In genomic region chr6:4518506-4518905, GRCh38 we compare ENCODE assay signal across 19 cellular contexts.
DNase-seq lines count a peak whose midpoint lies in the region; ATAC-seq and TF ChIP-seq lines count a peak whose summit lies in the region.
"Had no signal": no experiment of that assay in that cellular context is flagged by ENCODE, and none has a peak within 500 bp of the region (broad histone marks: within the 10 kb centered on the region; RNA-seq: fewer than 3 reads in every experiment).

No MANE protein-coding gene starts in this region.

- no peaks in the 10 kb centered on the region for H3F3A ChIP-seq in GM23248 (ENCODE audit: insufficient read depth)
- no peaks in the 10 kb centered on the region for H3F3A ChIP-seq in GM23338 (replicated peaks; ENCODE audit: low read depth)

- H3K23me2 ChIP-seq in H9 (ENCODE audit: insufficient read length, low read depth, low read length, poor library complexity, severe bottlenecking) = no peaks in the 10 kb centered on the region

- peaks cover 14 to 16% of the 10 kb centered on the region in 2 experiments for H3K4me1 Mint-ChIP-seq in H9
- peaks cover 5% of the 10 kb centered on the region; the same call in 2 of the 3 replicates for H3K4me1 Mint-ChIP-seq in GM23338
- H3K4me1 Mint-ChIP-seq: activated CD4-positive, alpha-beta T cell treated with anti-CD3 and anti-CD28 coated beads, Interleukin-2, amount 10 ng/mL, durations not matched to agents 24 days and 14 days had no signal

- H3K27me3 ChIP-seq in GM23248 (replicated peaks; ENCODE audit: insufficient read depth) (no peaks in the 10 kb centered on the region), H9 (ENCODE audit: insufficient read depth, low read length) (no peaks in the 10 kb centered on the region), GM23338 (ENCODE audit: insufficient read depth) (no peaks in the 10 kb centered on the region)
- H3K27me3 ChIP-seq: dorsolateral prefrontal cortex, gastroesophageal sphincter, tibial nerve had no signal

- H3K4me2 ChIP-seq in GM23248 (ENCODE audit: unreplicated experiment) (no peak overlapping the region), H9 (ENCODE audit: insufficient read depth, insufficient read length, low read length) (no peak overlapping the region), GM23338 (no peak overlapping the region)

- H3T11ph ChIP-seq in H9 (ENCODE audit: low read length) = no peak overlapping the region

- H3K4me3 Mint-ChIP-seq in H9 (no peak overlapping the region), GM23338 (no peak overlapping the region)
- H3K4me3 Mint-ChIP-seq: activated CD4-positive, alpha-beta T cell treated with anti-CD3 and anti-CD28 coated beads, Interleukin-2, amount 10 ng/mL, durations not matched to agents 24 days and 14 days had no signal

- TF ChIP-seq CTCF in AG09309 (IDR thresholded peaks at IDR 0.05; ENCODE audit: control insufficient read depth, insufficient read depth, low read depth, low read length, missing control alignments) (no peak), H9 (conservative IDR thresholded peaks at IDR 0.05) (no peak), GM23338 (conservative IDR thresholded peaks at IDR 0.05; ENCODE audit: low read depth in 2 of 2) (no peak)

- no peak overlapping the region for H4K8ac ChIP-seq in H9 (replicated peaks; ENCODE audit: insufficient read length, low read depth, low read length)

- H3K9me2 ChIP-seq in GM23248 (ENCODE audit: insufficient read depth) = no peaks in the 10 kb centered on the region
- H3K9me2 ChIP-seq in GM23338 (ENCODE audit: insufficient read depth) = no peaks in the 10 kb centered on the region

- H3K27me3 Mint-ChIP-seq in H9 (ENCODE audit: low read depth) (no peaks in the 10 kb centered on the region), GM23338 (ENCODE audit: insufficient read depth, low read depth, poor library complexity) (peaks cover 4% of the 10 kb centered on the region)

- no peak overlapping the region for H3K4me3 ChIP-seq in AG09309 (ENCODE audit: control insufficient read depth, low read depth, low read length)
- no peak overlapping the region for H3K4me3 ChIP-seq in GM23248
- no peak overlapping the region for H3K4me3 ChIP-seq in GM23338
- H3K4me3 ChIP-seq: dorsolateral prefrontal cortex, gastroesophageal sphincter, prostate gland, tibial nerve had no signal

- H4K91ac ChIP-seq in H9 (ENCODE audit: insufficient read length, low read depth, low read length) = no peak overlapping the region

- H2AFZ ChIP-seq in GM23248 (no peak overlapping the region), H9 (ENCODE audit: low read length) (no peak overlapping the region), GM23338 (no peak overlapping the region)

- no peak for ATAC-seq in GM23338
- ATAC-seq: gastroesophageal sphincter had no signal

- DNase-seq in AG09309 (ENCODE audit: low read depth) (peak; percentile 25), GM23248 (peak; percentile 79), amniotic stem cell (lab: John Stamatoyannopoulos, UW) (peak; percentile 21), hepatic stellate cell (ENCODE audit: low spot score) (peak; percentile 44), H9 (no peak), mucosa of gallbladder (ENCODE audit: low spot score) (no peak), GM23338 (ENCODE audit: low spot score) (no peak), H4 (ENCODE audit: low spot score) (no peak)
- DNase-seq: anterior cingulate cortex, DMS153, dorsolateral prefrontal cortex, GOT3, islet precursor cell, NCI-H2029, NCI-H69 had no signal

- no peak overlapping the region for H3K4ac ChIP-seq in H9 (ENCODE audit: low read depth, low read length)

- in situ Hi-C loops in GM23248 (cut with MboI) = no loop called here

- WGBS in GM23248 (ENCODE audit: low coverage in 1 of 2, low lambda C conversion rate in 2 of 2, missing lambda C conversion rate in 2 of 2), 2 experiments = 39 to 47% methylated on average over 2 of the region's 2 CpGs
- no CpG with 5 or more reads among the region's 2 CpGs for WGBS in H9 (ENCODE audit: extremely low coverage, insufficient read length, low lambda C conversion rate)

- H3K9me3 Mint-ChIP-seq in H9 = no peaks in the 10 kb centered on the region
- H3K9me3 Mint-ChIP-seq in GM23338 = no peaks in the 10 kb centered on the region
- H3K9me3 Mint-ChIP-seq: activated CD4-positive, alpha-beta T cell treated with anti-CD3 and anti-CD28 coated beads, Interleukin-2, amount 10 ng/mL, durations not matched to agents 24 days and 14 days had no signal

- no peaks in the 10 kb centered on the region for H3K9me3 ChIP-seq in GM23248 (ENCODE audit: low read depth)
- H3K9me3 ChIP-seq in H9 (ENCODE audit: control insufficient read depth, low read depth, low read length) = no peaks in the 10 kb centered on the region
- H3K9me3 ChIP-seq: gastroesophageal sphincter, prostate gland, tibial nerve had no signal

- no peaks in the 10 kb centered on the region for H3K79me1 ChIP-seq in H9 (ENCODE audit: insufficient read depth, low read depth, low read length, poor library complexity, severe bottlenecking)

- H3K56ac ChIP-seq in H9 (ENCODE audit: insufficient read length, low read depth, low read length) = no peak overlapping the region

- H3K27ac ChIP-seq in GM23248 (peak overlapping the region; percentile 46), H9 (ENCODE audit: insufficient read length, low read depth, low read length) (no peak overlapping the region), GM23338 (ENCODE audit: low read depth) (no peak overlapping the region)
- H3K27ac ChIP-seq: dorsolateral prefrontal cortex, gastroesophageal sphincter, prostate gland, tibial nerve had no signal

- H3K79me2 ChIP-seq in GM23248 (ENCODE audit: insufficient read depth) (no peaks in the 10 kb centered on the region), H9 (ENCODE audit: insufficient read depth, low read length) (no peaks in the 10 kb centered on the region), GM23338 (replicated peaks; ENCODE audit: insufficient read depth) (no peaks in the 10 kb centered on the region)

- H3K14ac ChIP-seq in H9 (ENCODE audit: insufficient read depth, low read length) = no peak overlapping the region

- H3K4me1 ChIP-seq in GM23248 (ENCODE audit: insufficient read depth) (peaks cover 5% of the 10 kb centered on the region), H9 (ENCODE audit: insufficient read depth, low read length) (no peaks in the 10 kb centered on the region), GM23338 (ENCODE audit: insufficient read depth) (no peaks in the 10 kb centered on the region)
- H3K4me1 ChIP-seq: gastroesophageal sphincter, prostate gland, tibial nerve had no signal

- H3K36me3 Mint-ChIP-seq in H9 (ENCODE audit: insufficient read depth in 1 of 3, low read depth in 3 of 3) (no peaks in the 10 kb centered on the region; a peak in 1 of 7 replicates), GM23338 (ENCODE audit: low read depth) (no peaks in the 10 kb centered on the region)

- H2BK5ac ChIP-seq in H9 (ENCODE audit: insufficient read length, low read length) = no peak overlapping the region

- H3K36me3 ChIP-seq in GM23248 (ENCODE audit: low read depth) (no peaks in the 10 kb centered on the region), GM23338 (ENCODE audit: insufficient read depth) (no peaks in the 10 kb centered on the region)
- H3K36me3 ChIP-seq: gastroesophageal sphincter, prostate gland, tibial nerve had no signal

- no peak overlapping the region for H2BK120ac ChIP-seq in H9 (ENCODE audit: low read depth, low read length, poor library complexity, severe bottlenecking)

- H2AK5ac ChIP-seq in H9 (ENCODE audit: insufficient read length, low read length) = no peak overlapping the region

- H3K23ac ChIP-seq in H9 (ENCODE audit: insufficient read length, low read depth, low read length) = no peak overlapping the region

- no peak overlapping the region for H2BK15ac ChIP-seq in H9 (ENCODE audit: low read depth, low read length)

- no peak overlapping the region for H4K5ac ChIP-seq in H9 (ENCODE audit: insufficient read length, low read depth, low read length)

- H2BK12ac ChIP-seq in H9 (ENCODE audit: insufficient read length, low read depth, low read length) = no peak overlapping the region

- no peak overlapping the region for H2BK20ac ChIP-seq in H9 (ENCODE audit: low read depth, low read length, poor library complexity, severe bottlenecking)

- no peak overlapping the region for H3K9ac ChIP-seq in GM23248
- no peak overlapping the region for H3K9ac ChIP-seq in H9 (ENCODE audit: extremely low read depth, insufficient read length, low read length)

- no peaks in the 10 kb centered on the region for H4K20me1 ChIP-seq in GM23248 (ENCODE audit: insufficient read depth)
- no peaks in the 10 kb centered on the region for H4K20me1 ChIP-seq in H9 (ENCODE audit: control insufficient read depth, insufficient read depth, insufficient read length)
- no peaks in the 10 kb centered on the region for H4K20me1 ChIP-seq in GM23338 (replicated peaks; ENCODE audit: insufficient read depth)

- H3K27ac Mint-ChIP-seq in H9 (no peak overlapping the region), GM23338 (no peak overlapping the region)
- H3K27ac Mint-ChIP-seq: activated CD4-positive, alpha-beta T cell treated with anti-CD3 and anti-CD28 coated beads, Interleukin-2, amount 10 ng/mL, durations not matched to agents 24 days and 14 days had no signal

- H3K18ac ChIP-seq in H9 (ENCODE audit: insufficient read length, low read depth, low read length) = no peak overlapping the region

TF ChIP-seq in GM23338, 12 proteins besides CTCF, POLR2A, EP300 and RAD21 (continues in another document):
- TF ChIP-seq JUNB (IDR thresholded peaks at IDR 0.05; ENCODE audit: unreplicated experiment) (no peak), ZNF114 (CRISPR knock-in tag; IDR thresholded peaks at IDR 0.05) (no peak)

Comparison
In these comparisons a context has a peak if more than half of its experiments do, and no peak if none do; other contexts are left out.
1. DNase-seq: peak in AG09309 (single experiment), GM23248 (single experiment), amniotic stem cell (single experiment) and hepatic stellate cell (single experiment); none in H9 (single experiment), mucosa of gallbladder (single experiment), GM23338 (single experiment) and H4 (single experiment).